20 cellular contexts compared by ENCODE assay signal in genomic region chr6:96743496-96743895, GRCh38.
DNase-seq lines count a peak whose midpoint lies in the region; ATAC-seq, FAIRE-seq and TF ChIP-seq lines count a peak whose summit lies in the region.
"Had no signal": no experiment of that assay in that cellular context is flagged by ENCODE, and none has a peak within 500 bp of the region (broad histone marks: within the 10 kb centered on the region; RNA-seq: fewer than 3 reads in every experiment).

No MANE protein-coding gene starts in this region.

- H3K27me3 ChIP-seq in foreskin keratinocyte, result no peaks in the 10 kb centered on the region

- FAIRE-seq in urothelium cell line (lab: Jason Lieb, UNC), result no peak
- FAIRE-seq: RCC 7860 had no signal

- H3K27ac ChIP-seq in foreskin keratinocyte, result no peak overlapping the region
- H3K27ac ChIP-seq: SK-N-MC had no signal

- ATAC-seq in foreskin keratinocyte (peak; percentile 82), HG03571 (IDR thresholded peaks at IDR 0.05; ENCODE audit: unreplicated experiment) (no peak), GM18907 (IDR thresholded peaks at IDR 0.05; ENCODE audit: unreplicated experiment) (no peak)
- ATAC-seq: GM23338 had no signal

- peak; percentile 20 for DNase-seq in HS-5 (ENCODE audit: low read depth)
- peak; percentile 37 for DNase-seq in RKO (ENCODE audit: low spot score)
- peak; percentile 14 to 61 for DNase-seq in foreskin keratinocyte
- DNase-seq in urothelium cell line (ENCODE audit: low spot score), result peak; percentile 4
- DNase-seq in ACHN, result no peak
- DNase-seq: AML-193; DND-41; GDM1; IMR-90; MM.1S; NCI-H1092 treated with DMSO at 0.1 percent for 48 hours; NCI-H2081; NK-92 treated with Interleukin-12 subunit alpha and Interleukin-12 subunit beta, amount 100 ng/mL, for 24 hours; SHP77; T-helper 1 cell had no signal

- no peaks in the 10 kb centered on the region for H3K4me1 ChIP-seq in foreskin keratinocyte

- in situ Hi-C loops in ACHN (cut with HindIII; ENCODE audit: low pct_ligation_motif_present, low pct_unique_long_range_greater_than_20kb, low sequenced_read_pairs), result no loop called here

- no peak for TF ChIP-seq CTCF in foreskin keratinocyte (conservative IDR thresholded peaks at IDR 0.05)
